8 cellular contexts compared by ENCODE assay signal in the genomic region with DNA sequence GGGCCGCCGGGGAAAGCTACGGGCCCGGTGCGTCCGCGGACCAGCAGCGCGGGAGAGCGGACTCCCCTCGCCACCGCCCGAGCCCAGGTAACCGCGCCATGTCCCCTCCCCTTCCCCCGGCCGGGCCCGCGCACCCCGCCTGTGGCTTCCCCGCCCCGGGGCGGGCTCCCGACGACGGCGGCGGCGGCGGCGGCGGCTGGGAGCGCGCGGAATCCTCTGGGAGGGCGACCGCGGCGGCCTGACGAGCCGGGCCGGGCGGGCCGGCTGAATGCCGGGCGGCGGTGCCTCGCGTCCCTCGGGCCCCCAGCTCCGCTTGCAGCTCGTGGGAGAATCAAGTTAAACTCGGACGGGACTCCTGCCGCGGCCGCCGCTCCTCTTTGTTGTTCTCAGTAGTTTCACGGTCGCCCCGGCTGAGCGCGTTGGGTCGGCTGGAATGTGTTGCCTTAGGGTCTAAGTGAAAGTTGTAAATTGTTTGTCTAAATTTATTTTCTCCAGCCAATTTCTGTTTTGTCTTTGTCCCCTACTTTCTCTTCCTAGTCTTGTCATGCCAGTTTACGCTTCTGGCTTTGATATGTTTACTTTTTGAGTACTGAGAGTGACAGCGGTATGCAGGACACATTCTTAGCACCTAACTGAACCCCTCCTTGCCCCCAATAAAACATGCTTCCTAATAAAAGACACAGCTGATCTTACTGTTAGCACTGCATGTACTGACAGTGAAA. TPM values are rescaled to one million over a fixed set of nuclear protein-coding genes. Genes with fewer than 3 reads are reported as not detected.
DNase-seq lines count a peak whose midpoint lies in the region; ATAC-seq and TF ChIP-seq lines count a peak whose summit lies in the region.

No MANE protein-coding gene starts in this region.

- peaks cover 42% of the 10 kb centered on the region for H4K20me1 ChIP-seq in osteoblast (ENCODE audit: insufficient read depth, low read length)

- CTCF ChIA-PET in CD8-positive, alpha-beta T cell (lab: Charles Lee), result interaction anchor here (3.6 kb wide), 1 partner anchor 21 kb away, joined by 17 read pairs; no protein-coding TSS in a partner anchor
- CTCF ChIA-PET in activated naive CD4-positive, alpha-beta T cell treated with anti-CD3 and anti-CD28 coated beads, Interleukin-2, amount 10 ng/mL, durations not matched to agents 7 days and 5 days (lab: Charles Lee), result interaction anchor here (1.0 kb wide), 1 partner anchor 79 kb away, joined by 6 read pairs; no protein-coding TSS in a partner anchor

- TF ChIP-seq POLR2A in Peyer's patch (IDR thresholded peaks at IDR 0.05) (peak in 1 of 2 donors; percentile 32), testis (IDR thresholded peaks at IDR 0.05) (no peak)

- peaks cover 78% of the 10 kb centered on the region for H3K79me2 ChIP-seq in osteoblast (ENCODE audit: insufficient read depth, low read length)

- H3K4me3 ChIP-seq in CD8-positive, alpha-beta T cell (ENCODE audit: low read depth, low read length), result peak overlapping the region; percentile 74
- H3K4me3 ChIP-seq in Peyer's patch (peak overlapping the region; percentile 58 to 96 (median 84)), osteoblast (ENCODE audit: insufficient read depth, low read length) (peak overlapping the region; percentile 91), testis (peak overlapping the region; percentile 70 to 96)

- no peaks in the 10 kb centered on the region for H3K9me3 Mint-ChIP-seq in CD8-positive, alpha-beta T cell
- no peaks in the 10 kb centered on the region for H3K9me3 Mint-ChIP-seq in activated naive CD4-positive, alpha-beta T cell treated with anti-CD3 and anti-CD28 coated beads, Interleukin-2, amount 10 ng/mL, durations not matched to agents 7 days and 5 days
- H3K9me3 Mint-ChIP-seq in glutamatergic neuron (ENCODE audit: unreplicated experiment), result peaks cover 13% of the 10 kb centered on the region

- intact Hi-C loops in CD8-positive, alpha-beta T cell (cut with DNase I, micrococcal nuclease), result loop anchor here (1.0 to 5.0 kb wide), 8 partner anchors 8 to 208 kb away; a partner anchor contains a TSS
- intact Hi-C loops in testis (cut with DNase I; ENCODE audit: low total_unique reads), result loop anchor here (5.0 kb wide), 1 partner anchor 63 kb away; a partner anchor contains a TSS

- no peaks in the 10 kb centered on the region for H3K36me3 ChIP-seq in CD8-positive, alpha-beta T cell (ENCODE audit: insufficient read depth, low read length)
- H3K36me3 ChIP-seq in Peyer's patch, result peaks cover 0 to 14% (median 0%) of the 10 kb centered on the region in 3 donors
- H3K36me3 ChIP-seq in osteoblast (ENCODE audit: insufficient read depth, low read length), result peaks cover 4% of the 10 kb centered on the region
- no peaks in the 10 kb centered on the region for H3K36me3 ChIP-seq in testis (ENCODE audit: low read depth, missing control alignments)

- H3K27ac Mint-ChIP-seq in CD8-positive, alpha-beta T cell, result peak overlapping the region; percentile 97
- peak overlapping the region; percentile 96 for H3K27ac Mint-ChIP-seq in activated naive CD4-positive, alpha-beta T cell treated with anti-CD3 and anti-CD28 coated beads, Interleukin-2, amount 10 ng/mL, durations not matched to agents 7 days and 5 days
- peak overlapping the region; percentile 96 for H3K27ac Mint-ChIP-seq in glutamatergic neuron (ENCODE audit: unreplicated experiment)

- 1 to 2% methylated on average over 14 to 48 of the region's 66 CpGs for WGBS in testis, 2 donors

- peak overlapping the region; percentile 94 for H3K4me3 Mint-ChIP-seq in CD8-positive, alpha-beta T cell
- peak overlapping the region; percentile 95 for H3K4me3 Mint-ChIP-seq in activated naive CD4-positive, alpha-beta T cell treated with anti-CD3 and anti-CD28 coated beads, Interleukin-2, amount 10 ng/mL, durations not matched to agents 7 days and 5 days
- peak overlapping the region; percentile 100 for H3K4me3 Mint-ChIP-seq in glutamatergic neuron (ENCODE audit: unreplicated experiment)

- peak overlapping the region; percentile 81 for H3K27ac ChIP-seq in CD8-positive, alpha-beta T cell (ENCODE audit: low read depth, low read length)
- peak overlapping the region; percentile 94 to 98 (median 96) for H3K27ac ChIP-seq in Peyer's patch
- H3K27ac ChIP-seq in osteoblast (ENCODE audit: low read depth, low read length), result peak overlapping the region; percentile 97
- peak overlapping the region; percentile 91 to 100 for H3K27ac ChIP-seq in testis

- no peaks in the 10 kb centered on the region for H3K27me3 ChIP-seq in CD8-positive, alpha-beta T cell (ENCODE audit: insufficient read depth, low read length)
- H3K27me3 ChIP-seq in Peyer's patch, result no peaks in the 10 kb centered on the region
- no peaks in the 10 kb centered on the region for H3K27me3 ChIP-seq in osteoblast (ENCODE audit: insufficient read depth, low read length)
- H3K27me3 ChIP-seq in testis, result no peaks in the 10 kb centered on the region

- DNase-seq in CD8-positive, alpha-beta T cell, result peak; percentile 34 to 78 (median 66)
- DNase-seq in Peyer's patch (peak; percentile 67 to 87 (median 87)), glutamatergic neuron (peak; percentile 77), osteoblast (ENCODE audit: insufficient read length, low spot score, missing footprints) (peak; percentile 93), testis (peak; percentile 66)
- DNase-seq in activated naive CD4-positive, alpha-beta T cell treated with anti-CD3 and anti-CD28 coated beads, Interleukin-2, amount 10 ng/mL, durations not matched to agents 7 days and 5 days, result peak; percentile 77

- TF ChIP-seq CTCF in CD8-positive, alpha-beta T cell (IDR thresholded peaks at IDR 0.05), result no peak
- no peak for TF ChIP-seq CTCF in Peyer's patch (IDR thresholded peaks at IDR 0.05)
- no peak for TF ChIP-seq CTCF in glutamatergic neuron (IDR thresholded peaks at IDR 0.05; ENCODE audit: partially characterized antibody, unreplicated experiment)
- TF ChIP-seq CTCF in osteoblast (IDR thresholded peaks at IDR 0.05; ENCODE audit: extremely low read depth, low read depth, low read length), result no peak
- TF ChIP-seq CTCF in testis (IDR thresholded peaks at IDR 0.05), result no peak

- H2AFZ ChIP-seq in osteoblast (ENCODE audit: low read length), result peak overlapping the region; percentile 78

- H3K9me3 ChIP-seq in CD8-positive, alpha-beta T cell (ENCODE audit: low read length), result no peaks in the 10 kb centered on the region
- H3K9me3 ChIP-seq in Peyer's patch (no peaks in the 10 kb centered on the region), osteoblast (ENCODE audit: low read depth, low read length) (no peaks in the 10 kb centered on the region), testis (no peaks in the 10 kb centered on the region)

- ATAC-seq in CD8-positive, alpha-beta T cell, result peak; percentile 67
- peak; percentile 51 for ATAC-seq in GM19438 (IDR thresholded peaks at IDR 0.05; ENCODE audit: low read depth, unreplicated experiment)
- peak; percentile 24 for ATAC-seq in HG03565 (IDR thresholded peaks at IDR 0.05; ENCODE audit: unreplicated experiment)

- peaks cover 49% of the 10 kb centered on the region for H3K4me1 ChIP-seq in CD8-positive, alpha-beta T cell (ENCODE audit: insufficient read depth, low read length)
- H3K4me1 ChIP-seq in Peyer's patch, result peaks cover 0 to 46% (median 5%) of the 10 kb centered on the region in 4 donors
- peaks cover 31% of the 10 kb centered on the region for H3K4me1 ChIP-seq in osteoblast (ENCODE audit: insufficient read depth, low read length)
- H3K4me1 ChIP-seq in testis, result peaks cover 28% of the 10 kb centered on the region

- peaks cover 25% of the 10 kb centered on the region for H3K36me3 Mint-ChIP-seq in CD8-positive, alpha-beta T cell
- peaks cover 45% of the 10 kb centered on the region for H3K36me3 Mint-ChIP-seq in activated naive CD4-positive, alpha-beta T cell treated with anti-CD3 and anti-CD28 coated beads, Interleukin-2, amount 10 ng/mL, durations not matched to agents 7 days and 5 days
- no peaks in the 10 kb centered on the region for H3K36me3 Mint-ChIP-seq in glutamatergic neuron (ENCODE audit: unreplicated experiment)

- POLR2A ChIA-PET in CD8-positive, alpha-beta T cell (lab: Charles Lee), result interaction anchor here (0.7 to 4.5 kb wide), 16 partner anchors 9 to 189 kb away, joined by 3 to 56 read pairs (median 4); a partner anchor contains a TSS

- peaks cover 72% of the 10 kb centered on the region for H3K4me1 Mint-ChIP-seq in CD8-positive, alpha-beta T cell (ENCODE audit: low read depth)
- H3K4me1 Mint-ChIP-seq in activated naive CD4-positive, alpha-beta T cell treated with anti-CD3 and anti-CD28 coated beads, Interleukin-2, amount 10 ng/mL, durations not matched to agents 7 days and 5 days, result peaks cover 66% of the 10 kb centered on the region
- H3K4me1 Mint-ChIP-seq in glutamatergic neuron (ENCODE audit: low read depth, unreplicated experiment), result peaks cover 29% of the 10 kb centered on the region

- H3K4me2 ChIP-seq in osteoblast (ENCODE audit: insufficient read depth, low read length), result peak overlapping the region; percentile 96

- no peaks in the 10 kb centered on the region for H3K27me3 Mint-ChIP-seq in CD8-positive, alpha-beta T cell (ENCODE audit: low read depth)
- H3K27me3 Mint-ChIP-seq in activated naive CD4-positive, alpha-beta T cell treated with anti-CD3 and anti-CD28 coated beads, Interleukin-2, amount 10 ng/mL, durations not matched to agents 7 days and 5 days, result no peaks in the 10 kb centered on the region
- peaks cover 10% of the 10 kb centered on the region for H3K27me3 Mint-ChIP-seq in glutamatergic neuron (ENCODE audit: unreplicated experiment)

RNA-seq across cellular contexts. Expression of a gene that starts 0.7 kb away (rescaled TPM):
- total RNA-seq in CD8-positive, alpha-beta T cell, result 10 to 100 TPM; 80.4 to 86.5 TPM
- total RNA-seq in Peyer's patch (100 to 1,000 TPM in 2 of 4 donors, 10 to 100 TPM in 2; 79.0 to 109 (median 94.0) TPM), glutamatergic neuron (ENCODE audit: unreplicated experiment) (121 TPM), osteoblast (121 and 128 TPM in 2 replicates), testis (100 to 1,000 TPM; 198 to 270 TPM)
- polyA plus RNA-seq in testis (ENCODE audit: insufficient read depth, low read depth, low replicate concordance), result 91.0 TPM

Comparison
In these comparisons a context has a peak if more than half of its experiments do, and no peak if none do; other contexts are left out.
1. Peak in every context shown above with its lines: DNase-seq, ATAC-seq, H3K4me3 ChIP-seq and H3K27ac ChIP-seq.